In the genomic region with DNA sequence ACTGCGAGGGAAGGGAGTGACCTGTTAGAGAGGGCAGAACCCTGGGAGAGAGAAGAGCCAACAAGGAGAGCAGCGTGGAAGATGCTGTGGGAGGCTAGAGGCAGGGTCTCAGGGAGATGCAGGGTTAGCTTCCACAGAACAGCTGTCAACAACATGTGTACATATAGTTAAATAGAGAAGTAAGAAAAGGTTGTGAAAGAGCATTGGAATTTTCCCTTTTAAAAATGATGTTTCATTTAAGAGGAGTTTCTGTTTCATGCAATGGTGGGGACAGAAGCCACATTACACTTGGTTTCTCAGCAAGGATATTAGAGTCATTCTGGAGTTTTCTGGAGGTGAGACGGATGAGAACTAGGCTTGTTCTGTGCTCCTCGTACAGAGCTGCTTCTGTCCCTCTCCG, we compare ENCODE assay signal across 18 cellular contexts. TPM values are rescaled to one million over a fixed set of nuclear protein-coding genes. Genes with fewer than 3 reads are reported as not detected.
DNase-seq lines count a peak whose midpoint lies in the region; ATAC-seq, FAIRE-seq and TF ChIP-seq lines count a peak whose summit lies in the region.
"Had no signal": no experiment of that assay in that cellular context is flagged by ENCODE, and none has a peak within 500 bp of the region (broad histone marks: within the 10 kb centered on the region; RNA-seq: fewer than 3 reads in every experiment).

No MANE protein-coding gene starts in this region.

- TF ChIP-seq CTCF in GM12878 (IDR thresholded peaks at IDR 0.05 in 2 of 3, conservative IDR thresholded peaks at IDR 0.05 in 1 of 3; ENCODE audit: control insufficient read depth in 2 of 3, extremely low read depth in 1 of 3, insufficient read depth in 1 of 3, low read depth in 3 of 3, low read length in 3 of 3) (no peak), endodermal cell (conservative IDR thresholded peaks at IDR 0.05) (no peak)

- H3K4me3 ChIP-seq in GM12878 (no peak overlapping the region), endodermal cell (ENCODE audit: low read length) (no peak overlapping the region), aorta (ENCODE audit: low read length in 2 of 2) (no peak overlapping the region)
- H3K4me3 ChIP-seq: coronary artery, esophagus muscularis mucosa, heart left ventricle, SK-N-MC, tibial nerve had no signal

- H3K4me2 ChIP-seq in GM12878 (ENCODE audit: control insufficient read depth, insufficient read depth) = peak overlapping the region; percentile 3; the same call in 1 of the 2 replicates

- WGBS in GM12878 (ENCODE audit: insufficient coverage, insufficient replicate concordance, low lambda C conversion rate, missing lambda C conversion rate) = 24% methylated on average over 5 of the region's 5 CpGs
- WGBS in endodermal cell (ENCODE audit: insufficient coverage in 1 of 2, insufficient read length in 1 of 2), 2 experiments = 83 to 96% methylated on average over 1 to 4 of the region's 5 CpGs
- WGBS in aorta, 2 donors = 71 to 92% methylated on average over 5 of the region's 5 CpGs

- no peaks in the 10 kb centered on the region for H3K36me3 Mint-ChIP-seq in endodermal cell (ENCODE audit: low read depth)

- no peak overlapping the region for H2AFZ ChIP-seq in GM12878 (ENCODE audit: control insufficient read depth, low read depth, low read length)

- no peaks in the 10 kb centered on the region for H4K20me1 ChIP-seq in GM12878 (ENCODE audit: control insufficient read depth, insufficient read depth)

- no TSS peak for BruUV-seq in GM12878 (replicated peaks; lab: Mats Ljungman, UMichigan)

- no peak overlapping the region for H3K27ac Mint-ChIP-seq in endodermal cell
- H3K27ac Mint-ChIP-seq: activated CD8-positive, alpha-beta T cell treated with anti-CD3 and anti-CD28 coated beads, Interleukin-2, amount 10 ng/mL, durations not matched to agents 7 days and 5 days had no signal

- in situ Hi-C loops in GM12878 (cut with MboI) = loop anchor here (5.0 kb wide), 1 partner anchor 92 kb away; no protein-coding TSS in a partner anchor

- H3K4me1 ChIP-seq in GM12878 (ENCODE audit: control insufficient read depth, insufficient read depth, low read length) = peaks cover 19% of the 10 kb centered on the region
- peaks cover 7% of the 10 kb centered on the region for H3K4me1 ChIP-seq in endodermal cell (ENCODE audit: control insufficient read depth, insufficient read depth, low read length)
- no peaks in the 10 kb centered on the region for H3K4me1 ChIP-seq in aorta (ENCODE audit: control insufficient read depth in 1 of 2, insufficient read depth in 2 of 2, low read length in 2 of 2)
- H3K4me1 ChIP-seq: esophagus muscularis mucosa had no signal

- ATAC-seq in GM18867 (IDR thresholded peaks at IDR 0.05; ENCODE audit: unreplicated experiment) (peak; percentile 44), GM21515 (IDR thresholded peaks at IDR 0.05; ENCODE audit: unreplicated experiment) (peak; percentile 62), HG02973 (IDR thresholded peaks at IDR 0.05; ENCODE audit: unreplicated experiment) (peak; percentile 66), GM12878 (peak; percentile 74), aorta (ENCODE audit: low FRiP score) (no peak)
- ATAC-seq: activated CD8-positive, alpha-beta T cell treated with anti-CD3 and anti-CD28 coated beads, Interleukin-2, amount 10 ng/mL, durations not matched to agents 7 days and 5 days; heart left ventricle; right cardiac atrium had no signal

- TF ChIP-seq EP300 in GM12878 (IDR thresholded peaks at IDR 0.05; ENCODE audit: borderline replicate concordance in 1 of 2, control insufficient read depth in 1 of 2, low read depth in 2 of 2, low read length in 2 of 2) = no peak

- H3K4me1 Mint-ChIP-seq in endodermal cell = peaks cover 8% of the 10 kb centered on the region

- intact Hi-C loops in GM12878 (cut with micrococcal nuclease; ENCODE audit: unreplicated experiment) = loop anchor here (1.0 to 5.0 kb wide), 4 partner anchors 83 to 323 kb away; no protein-coding TSS in a partner anchor
- intact Hi-C loops in aorta (cut with DNase I) = no loop called here

- H3K9ac ChIP-seq in GM12878 (ENCODE audit: control insufficient read depth, insufficient read depth, low read length) (no peak overlapping the region), endodermal cell (ENCODE audit: extremely low read depth, low read length, poor library complexity, severe bottlenecking) (no peak overlapping the region)

- FAIRE-seq in GM12878 (lab: Jason Lieb, UNC) = no peak
- FAIRE-seq: astrocyte had no signal

- RAD21 ChIA-PET in GM12878 (lab: Charles Lee; ENCODE audit: unreplicated experiment) = interaction anchor here (0.6 to 4.6 kb wide), 17 partner anchors 15 to 433 kb away, joined by 3 to 73 read pairs (median 8); a partner anchor contains a TSS

- TF ChIP-seq RAD21 in GM12878 (IDR thresholded peaks at IDR 0.05; ENCODE audit: insufficient read depth, low read depth, low read length) = no peak

- no peaks in the 10 kb centered on the region for H3K79me2 ChIP-seq in GM12878 (ENCODE audit: control insufficient read depth, insufficient read depth, low read length)

- H3K27me3 Mint-ChIP-seq in endodermal cell (ENCODE audit: insufficient read depth) = peaks cover 7% of the 10 kb centered on the region

- H3K27ac ChIP-seq in GM12878 (ENCODE audit: control insufficient read depth, insufficient read depth) (peak overlapping the region; percentile 81), endodermal cell (ENCODE audit: low read depth, low read length) (no peak overlapping the region), aorta (ENCODE audit: low read depth in 1 of 2, low read length in 2 of 2) (no peak overlapping the region)
- H3K27ac ChIP-seq: coronary artery, esophagus muscularis mucosa, heart left ventricle, SK-N-MC, tibial nerve had no signal

- no peaks in the 10 kb centered on the region for H3K27me3 ChIP-seq in GM12878 (replicated peaks in 1 of 2; ENCODE audit: control insufficient read depth in 2 of 2, insufficient read depth in 2 of 2, low read length in 1 of 2)
- H3K27me3 ChIP-seq in endodermal cell (ENCODE audit: control insufficient read depth, insufficient read depth, low read length, poor library complexity, severe bottlenecking) = no peaks in the 10 kb centered on the region
- no peaks in the 10 kb centered on the region for H3K27me3 ChIP-seq in aorta (ENCODE audit: control insufficient read depth in 1 of 2, insufficient read depth in 2 of 2, low read length in 1 of 2)
- H3K27me3 ChIP-seq: tibial nerve had no signal

- DNase-seq in GM12878 (ENCODE audit: low read depth, low spot score) (no peak), KG1 (lab: John Stamatoyannopoulos, UW) (no peak), endodermal cell (no peak), aorta (no peak)
- no peak for DNase-seq in stimulated activated CD4-positive, alpha-beta T cell treated with anti-CD3 and anti-CD28 coated beads, Interleukin-4, amount 100 ng/mL, for 4 hours
- DNase-seq: activated CD8-positive, alpha-beta T cell treated with anti-CD3 and anti-CD28 coated beads, Interleukin-2, amount 10 ng/mL, durations not matched to agents 7 days and 5 days; heart left ventricle; islet precursor cell; right cardiac atrium; stimulated activated CD4-positive, alpha-beta T cell treated with anti-CD3 and anti-CD28 coated beads, Interleukin-2, amount 100 ng/mL, for 48 hours had no signal

- SMC1A ChIA-PET in GM12878 (lab: Charles Lee; ENCODE audit: uncharacterized antibody, unreplicated experiment) = interaction anchor here (0.7 to 8.8 kb wide), 15 partner anchors 9 to 1105 kb away, joined by 3 to 130 read pairs (median 5); no protein-coding TSS in a partner anchor

- TF ChIP-seq POLR2A in GM12878 (IDR thresholded peaks at IDR 0.05; ENCODE audit: low read depth, low read length) = no peak

- POLR2A ChIA-PET in GM12878 (lab: Charles Lee) = interaction anchor here (0.6 to 2.6 kb wide), 5 partner anchors 76 to 368 kb away, joined by 3 to 17 read pairs (median 4); a partner anchor contains a TSS

- H3K36me3 ChIP-seq in GM12878 (ENCODE audit: control insufficient read depth in 2 of 2, insufficient read depth in 2 of 2, low read length in 1 of 2) (no peaks in the 10 kb centered on the region), endodermal cell (ENCODE audit: control insufficient read depth, insufficient read depth, low read length) (no peaks in the 10 kb centered on the region), aorta (ENCODE audit: control insufficient read depth in 1 of 2, insufficient read depth in 2 of 2, low read length in 1 of 2) (no peaks in the 10 kb centered on the region)
- H3K36me3 ChIP-seq: esophagus muscularis mucosa, heart left ventricle, tibial nerve had no signal

- CTCF ChIA-PET in GM12878 (lab: Yijun Ruan, JAX) = interaction anchor here (0.7 to 9.1 kb wide), 16 partner anchors 11 to 432 kb away, joined by 3 to 192 read pairs (median 10); no protein-coding TSS in a partner anchor

- no peaks in the 10 kb centered on the region for H3K9me3 ChIP-seq in GM12878 (replicated peaks; ENCODE audit: control insufficient read depth, insufficient read depth, low read length)
- H3K9me3 ChIP-seq in endodermal cell (ENCODE audit: control insufficient read depth, low read length) = no peaks in the 10 kb centered on the region
- H3K9me3 ChIP-seq in aorta (ENCODE audit: control insufficient read depth, low read length) = no peaks in the 10 kb centered on the region
- H3K9me3 ChIP-seq: esophagus muscularis mucosa, heart left ventricle, tibial nerve had no signal

- no peaks in the 10 kb centered on the region for H3K9me3 Mint-ChIP-seq in endodermal cell

- no peak overlapping the region for H3K4me3 Mint-ChIP-seq in endodermal cell
- H3K4me3 Mint-ChIP-seq: activated CD8-positive, alpha-beta T cell treated with anti-CD3 and anti-CD28 coated beads, Interleukin-2, amount 10 ng/mL, durations not matched to agents 7 days and 5 days had no signal

RNA-seq across cellular contexts. Expression of a gene that starts 23.8 kb away (rescaled TPM):
- 78.4 and 88.8 TPM in 2 replicates for total RNA-seq in GM12878 (2013; cell fraction: nucleolus; rRNA removed)
- total RNA-seq in GM12878 (2014; rRNA removed) (15.9 and 17.1 TPM in 2 replicates), GM12878 (2014; rRNA removed; fragmentation: Illumina TruSeq; extraction: Trizol) (9.1 and 10.2 TPM in 2 replicates), GM12878 (2021) (15.8 and 16.1 TPM in 2 replicates), endodermal cell (1 to 10 TPM; 1.7 to 1.9 TPM), aorta (1 to 10 TPM; 4.1 to 9.7 TPM)
- 5.5 TPM for polyA plus RNA-seq in GM12878 (2011; ENCODE audit: low read depth)
- polyA plus RNA-seq in GM12878 (2011; rRNA removed) (3.3 and 3.9 TPM in 2 replicates), GM12878 (2014; fragmentation: Illumina TruSeq; extraction: Trizol) (11.9 and 13.0 TPM in 2 replicates), GM12878 (2014; fragmentation: Nextera tagmentation; extraction: Ambion mirVana) (1 to 10 TPM; 1.2 to 1.6 TPM), GM12878 (2014; rRNA removed) (10.2 and 12.3 TPM in 2 replicates), GM12878 (2016; fragmentation: Nextera tagmentation; extraction: Ambion mirVana) (10 to 100 TPM; 21.0 to 23.3 TPM), aorta (1 to 10 TPM in 1 of 2 donors, under 1 TPM in 1; 0.18 to 1.9 TPM)
- 2.1 TPM in 2 replicates for polyA plus RNA-seq in GM12878 (2011; cell fraction: cytosol; rRNA removed)
- polyA plus RNA-seq in GM12878 (2011; cell fraction: nucleus; rRNA removed) = 3.2 and 3.7 TPM in 2 replicates
- 9.5 and 16.9 TPM in 2 replicates for polyA plus RNA-seq in GM12878 (2012)
- polyA minus RNA-seq in GM12878 (2011; rRNA and poly(A)+ RNA removed) = 3.6 and 4.9 TPM in 2 replicates
- polyA minus RNA-seq in GM12878 (2011; cell fraction: cytosol; rRNA and poly(A)+ RNA removed) = 1.1 and 2.4 TPM in 2 replicates
- 2.4 and 6.5 TPM in 2 replicates for polyA minus RNA-seq in GM12878 (2011; cell fraction: nucleus; rRNA and poly(A)+ RNA removed)
- polyA plus RNA-seq in endodermal cell (2013, experiment 1 of 2) = 1.9 TPM
- 2.2 TPM for polyA plus RNA-seq in endodermal cell (2013, experiment 2 of 2)

RNA-seq across cellular contexts. Expression of a gene that starts 41.4 kb away (rescaled TPM):
- 52.0 and 53.8 TPM in 2 replicates for total RNA-seq in GM12878 (2013; cell fraction: nucleolus; rRNA removed)
- 19.0 and 21.0 TPM in 2 replicates for total RNA-seq in GM12878 (2014; rRNA removed)
- 21.5 and 23.6 TPM in 2 replicates for total RNA-seq in GM12878 (2014; rRNA removed; fragmentation: Illumina TruSeq; extraction: Trizol)
- 20.8 and 21.4 TPM in 2 replicates for total RNA-seq in GM12878 (2021)
- polyA plus RNA-seq in GM12878 (2011; ENCODE audit: low read depth) = 17.8 TPM
- polyA plus RNA-seq in GM12878 (2011; rRNA removed) = 32.9 and 33.8 TPM in 2 replicates
- 15.8 and 20.5 TPM in 2 replicates for polyA plus RNA-seq in GM12878 (2011; cell fraction: cytosol; rRNA removed)
- 11.3 and 12.0 TPM in 2 replicates for polyA plus RNA-seq in GM12878 (2011; cell fraction: nucleus; rRNA removed)
- 15.9 and 18.3 TPM in 2 replicates for polyA plus RNA-seq in GM12878 (2012)
- 19.8 and 22.2 TPM in 2 replicates for polyA plus RNA-seq in GM12878 (2014; fragmentation: Illumina TruSeq; extraction: Trizol)
- polyA plus RNA-seq in GM12878 (2014; fragmentation: Nextera tagmentation; extraction: Ambion mirVana) = 1 to 10 TPM; 4.1 to 4.4 TPM
- 11.6 and 13.0 TPM in 2 replicates for polyA plus RNA-seq in GM12878 (2014; rRNA removed)
- polyA plus RNA-seq in GM12878 (2016; fragmentation: Nextera tagmentation; extraction: Ambion mirVana) = 10 to 100 TPM; 17.8 to 19.3 TPM
- 46.4 and 89.7 TPM in 2 replicates for polyA minus RNA-seq in GM12878 (2011; rRNA and poly(A)+ RNA removed)
- polyA minus RNA-seq in GM12878 (2011; cell fraction: cytosol; rRNA and poly(A)+ RNA removed) = 19.4 and 21.2 TPM in 2 replicates
- polyA minus RNA-seq in GM12878 (2011; cell fraction: nucleus; rRNA and poly(A)+ RNA removed) = 7.4 and 9.0 TPM in 2 replicates
- total RNA-seq in endodermal cell = 10 to 100 TPM; 46.4 to 48.1 TPM
- polyA plus RNA-seq in endodermal cell (2013, experiment 1 of 2) = 42.6 TPM
- 43.5 TPM for polyA plus RNA-seq in endodermal cell (2013, experiment 2 of 2)
- 100 to 1,000 TPM; 120 to 152 TPM for total RNA-seq in aorta
- polyA plus RNA-seq in aorta = 10 to 100 TPM; 29.6 to 36.4 TPM
